Comparison of ENCODE assay signal across 8 cellular contexts in genomic region chr1:16921391-16922185, GRCh38. TPM values are rescaled to one million over a fixed set of nuclear protein-coding genes. Genes with fewer than 3 reads are reported as not detected.
A peak's percentile ranks its signal among the peaks of the same experiment; 100 is the strongest.
DNase-seq lines count a peak whose midpoint lies in the region; ATAC-seq and TF ChIP-seq lines count a peak whose summit lies in the region.

CROCC (plus strand) TSS chr1:16921931; CDS start chr1:16922019, 88 bp downstream.

- no TSS peak for BruUV-seq in A673 (replicated peaks; lab: Mats Ljungman, UMichigan)

- WGBS in tibial nerve, 2 donors = 16 to 24% methylated on average over 17 of the region's 17 CpGs

- ATAC-seq in HG03342 (IDR thresholded peaks at IDR 0.05; ENCODE audit: unreplicated experiment) = no peak

- H3K27me3 ChIP-seq in A673 (replicated peaks; ENCODE audit: insufficient read depth, low read depth, low read length, poor library complexity) (no peaks in the 10 kb centered on the region), SU-DHL-6 (ENCODE audit: low read length) (no peaks in the 10 kb centered on the region), tibial nerve (peaks cover 0 to 19% of the 10 kb centered on the region in 2 donors)

- H4K20me1 ChIP-seq in SU-DHL-6 (ENCODE audit: low read depth, low read length) = no peaks in the 10 kb centered on the region

- H3K9me3 ChIP-seq in A673 (ENCODE audit: low read depth, low read length, poor library complexity, severe bottlenecking) (no peaks in the 10 kb centered on the region), SU-DHL-6 (ENCODE audit: insufficient read depth, low read length) (no peaks in the 10 kb centered on the region), tibial nerve (no peaks in the 10 kb centered on the region)

- no peaks in the 10 kb centered on the region for H3K36me3 ChIP-seq in A673 (ENCODE audit: insufficient read depth, low read length, poor library complexity, severe bottlenecking)
- no peaks in the 10 kb centered on the region for H3K36me3 ChIP-seq in SU-DHL-6 (ENCODE audit: low read length)
- peaks cover 0 to 4% (median 0%) of the 10 kb centered on the region in 3 donors for H3K36me3 ChIP-seq in tibial nerve

- peak within 1 kb of the TSS; percentile 44 for H3K4me3 ChIP-seq in A673 (ENCODE audit: low read depth, low read length, poor library complexity, severe bottlenecking)
- peak within 1 kb of the TSS; percentile 0 for H3K4me3 ChIP-seq in SU-DHL-6 (ENCODE audit: insufficient read depth, low read length, poor library complexity, severe bottlenecking)
- H3K4me3 ChIP-seq in tibial nerve = no peak within 1 kb of the TSS

- no peaks in the 10 kb centered on the region for H3K79me2 ChIP-seq in SU-DHL-6 (ENCODE audit: insufficient read depth, low read length)

- H3K4me2 ChIP-seq in SU-DHL-6 (ENCODE audit: low read depth, low read length, poor library complexity, severe bottlenecking) = peak within 1 kb of the TSS; percentile 14

- peak within 1 kb of the TSS; percentile 28; the same call in 1 of the 2 replicates for H3K9ac ChIP-seq in SU-DHL-6 (ENCODE audit: low read length)

- TF ChIP-seq EP300 in tibial nerve (IDR thresholded peaks at IDR 0.05) = no peak

- TF ChIP-seq CTCF in A673 (conservative IDR thresholded peaks at IDR 0.05; ENCODE audit: low read depth, low read length) (no peak; the same call in 1 of the 2 replicates), SU-DHL-6 (IDR thresholded peaks at IDR 0.05; ENCODE audit: insufficient read depth, low read length, poor library complexity, severe bottlenecking) (peak; percentile 9), tibial nerve (IDR thresholded peaks at IDR 0.05) (no peak)

- no peaks in the 10 kb centered on the region for H3F3A ChIP-seq in SU-DHL-6 (ENCODE audit: insufficient read depth)

- CTCF ChIA-PET in A673 (lab: Charles Lee) = no interaction called here

- H3K27ac ChIP-seq in A673 (ENCODE audit: low read depth, low read length, poor library complexity, severe bottlenecking) (peak within 1 kb of the TSS; percentile 17), SU-DHL-6 (ENCODE audit: low read depth, low read length) (no peak within 1 kb of the TSS), tibial nerve (no peak within 1 kb of the TSS)

- no peaks in the 10 kb centered on the region for H3K9me2 ChIP-seq in SU-DHL-6 (replicated peaks; ENCODE audit: insufficient read depth, low read length)

- H3K4me1 ChIP-seq in A673 (ENCODE audit: insufficient read depth, low read length, poor library complexity, severe bottlenecking) (peaks cover 13% of the 10 kb centered on the region), tibial nerve (peaks cover 0 to 25% (median 3%) of the 10 kb centered on the region in 4 donors)

- DNase-seq in A673 (ENCODE audit: low spot score) (peak; percentile 79), HT-29 (ENCODE audit: low spot score) (no peak), ecto neural progenitor cell (ENCODE audit: low spot score) (peak; percentile 90), lung microvascular endothelial cell (ENCODE audit: low read depth in 2 of 2) (peak; percentile 54 to 68), tibial nerve (ENCODE audit: low spot score in 2 of 2) (no peak), NCI-H1694 (lab: John Stamatoyannopoulos, UW) (no peak)

- intact Hi-C loops in A673 (cut with micrococcal nuclease; ENCODE audit: unreplicated experiment) = no loop called here

- POLR2A ChIA-PET in A673 (lab: Charles Lee; ENCODE audit: low non-redundant PET) = no interaction called here

- no peak for TF ChIP-seq POLR2A in tibial nerve (IDR thresholded peaks at IDR 0.05)

- H2AFZ ChIP-seq in SU-DHL-6 (ENCODE audit: low read depth, low read length, severe bottlenecking) = no peak within 1 kb of the TSS

RNA-seq across cellular contexts. Expression of gene CROCC, which starts in this region (rescaled TPM):
- 30.2 and 33.2 TPM in 2 replicates for total RNA-seq in A673 (2021)
- 12.0 and 13.2 TPM in 2 replicates for total RNA-seq in HT-29 (2014; rRNA removed; shearing (Covaris generic))
- total RNA-seq in lung microvascular endothelial cell = 8.1 and 18.3 TPM in 2 replicates
- 100 to 1,000 TPM in 1 of 4 donors, 10 to 100 TPM in 3; 22.3 to 164 (median 68.4) TPM for total RNA-seq in tibial nerve

Comparison
In these comparisons a context has a peak if more than half of its experiments do, and no peak if none do; other contexts are left out.
1. DNase-seq: peak in A673 (single experiment), ecto neural progenitor cell (single experiment) and lung microvascular endothelial cell (2 of 2); none in HT-29 (single experiment), tibial nerve (0 of 2) and NCI-H1694 (single experiment).
2. H3K4me3 ChIP-seq: peak in A673 (single experiment) and SU-DHL-6 (single experiment); none in tibial nerve (0 of 4).